ENCODE assay signal across 10 cellular contexts in the genomic region with DNA sequence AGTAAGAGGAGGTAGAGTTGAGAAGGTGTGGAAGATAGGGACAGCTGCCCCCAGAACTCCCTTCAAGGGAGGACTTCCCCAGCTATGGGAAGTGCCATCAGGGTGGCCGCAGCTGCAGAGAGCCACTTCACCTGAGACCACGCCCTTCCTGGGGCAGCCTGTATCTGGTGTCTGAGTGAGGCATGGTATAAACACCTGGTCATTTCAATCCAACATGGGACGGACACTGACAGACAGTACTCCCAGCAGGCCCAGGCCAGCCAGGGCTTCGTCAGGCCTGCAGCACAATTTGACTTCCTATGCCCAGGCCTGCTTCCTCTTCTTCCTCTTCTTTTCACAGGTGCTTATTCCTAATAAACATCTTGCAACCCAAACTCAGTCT. TPM values are rescaled to one million over a fixed set of nuclear protein-coding genes. Genes with fewer than 3 reads are reported as not detected.
DNase-seq lines count a peak whose midpoint lies in the region; TF ChIP-seq lines count a peak whose summit lies in the region.
"Had no signal": no experiment of that assay in that cellular context is flagged by ENCODE, and none has a peak within 500 bp of the region (broad histone marks: within the 10 kb centered on the region; RNA-seq: fewer than 3 reads in every experiment).

No MANE protein-coding gene starts in this region.

- CTCF ChIA-PET in activated CD4-positive, alpha-beta T cell treated with anti-CD3 and anti-CD28 coated beads, Interleukin-2, amount 10 ng/mL, durations not matched to agents 7 days and 5 days (lab: Charles Lee) = interaction anchor here (0.5 to 3.0 kb wide), 11 partner anchors 9 to 257 kb away, joined by 3 to 22 read pairs (median 4); a partner anchor contains a TSS

- no peaks in the 10 kb centered on the region for H3K36me3 ChIP-seq in Loucy (ENCODE audit: insufficient read depth, low read length)

- H3K9me2 ChIP-seq in Loucy (replicated peaks; ENCODE audit: low read depth, low read length) = no peaks in the 10 kb centered on the region

- H3K9me3 Mint-ChIP-seq in brain (no peaks in the 10 kb centered on the region), osteocyte (ENCODE audit: unreplicated experiment) (no peaks in the 10 kb centered on the region)
- no peaks in the 10 kb centered on the region for H3K9me3 Mint-ChIP-seq in activated CD4-positive, alpha-beta T cell treated with anti-CD3 and anti-CD28 coated beads, Interleukin-2, amount 10 ng/mL, durations not matched to agents 7 days and 5 days
- H3K9me3 Mint-ChIP-seq: T-helper 1 cell treated with Interleukin-12 subunit alpha and Interleukin-12 subunit beta and Interleukin-4 antibody, amounts not matched to agents 30 μg/mL and 1 μg/mL, for 36 hours had no signal

- H3K4me1 ChIP-seq in Loucy (ENCODE audit: insufficient read depth, low read length, poor library complexity, severe bottlenecking) = peaks cover 31% of the 10 kb centered on the region

- DNase-seq in DMS153 treated with DMSO at 0.1 percent for 48 hours (lab: John Stamatoyannopoulos, UW; ENCODE audit: unreplicated experiment) (peak; percentile 8), osteocyte (ENCODE audit: extremely low spot score, unreplicated experiment) (no peak), cerebellar nuclear complex (lab: John Stamatoyannopoulos, UW) (no peak), GM03348 (ENCODE audit: low spot score) (no peak), GM10266 (ENCODE audit: extremely low spot score) (no peak)
- no peak for DNase-seq in activated CD4-positive, alpha-beta T cell treated with anti-CD3 and anti-CD28 coated beads, Interleukin-2, amount 10 ng/mL, durations not matched to agents 7 days and 5 days
- DNase-seq: NCI-H774 had no signal

- H3F3A ChIP-seq in Loucy (ENCODE audit: low read depth) = peaks cover 7% of the 10 kb centered on the region

- H3K4me3 ChIP-seq in Loucy (ENCODE audit: low read length, poor library complexity, severe bottlenecking) = peak overlapping the region; percentile 85

- H2AFZ ChIP-seq in Loucy (ENCODE audit: low read length) = no peak overlapping the region

- peak overlapping the region; percentile 76 to 90 (median 88) for H3K27ac Mint-ChIP-seq in brain
- H3K27ac Mint-ChIP-seq in osteocyte (ENCODE audit: unreplicated experiment) = peak overlapping the region; percentile 34
- no peak overlapping the region for H3K27ac Mint-ChIP-seq in activated CD4-positive, alpha-beta T cell treated with anti-CD3 and anti-CD28 coated beads, Interleukin-2, amount 10 ng/mL, durations not matched to agents 7 days and 5 days

- H3K9ac ChIP-seq in Loucy (ENCODE audit: low read depth, low read length, poor library complexity, severe bottlenecking) = no peak overlapping the region

- TF ChIP-seq CTCF in Loucy (conservative IDR thresholded peaks at IDR 0.05; ENCODE audit: low read length) = no peak
- no peak for TF ChIP-seq CTCF in brain (conservative IDR thresholded peaks at IDR 0.05)
- TF ChIP-seq CTCF in osteocyte (IDR thresholded peaks at IDR 0.05) = no peak
- TF ChIP-seq CTCF in GM10266 (IDR thresholded peaks at IDR 0.05; ENCODE audit: control insufficient read depth, insufficient read depth, low read depth, missing control alignments) = no peak

- POLR2A ChIA-PET in activated CD4-positive, alpha-beta T cell treated with anti-CD3 and anti-CD28 coated beads, Interleukin-2, amount 10 ng/mL, durations not matched to agents 7 days and 5 days (lab: Charles Lee) = no interaction called here

- no peaks in the 10 kb centered on the region for H3K9me3 ChIP-seq in Loucy (ENCODE audit: insufficient read depth, low read depth, low read length)

- peaks cover 51% of the 10 kb centered on the region for H3K4me1 Mint-ChIP-seq in brain
- peaks cover 31% of the 10 kb centered on the region for H3K4me1 Mint-ChIP-seq in osteocyte (ENCODE audit: unreplicated experiment)
- peaks cover 27% of the 10 kb centered on the region for H3K4me1 Mint-ChIP-seq in activated CD4-positive, alpha-beta T cell treated with anti-CD3 and anti-CD28 coated beads, Interleukin-2, amount 10 ng/mL, durations not matched to agents 7 days and 5 days

- H3K36me3 Mint-ChIP-seq in brain (peaks cover 20% of the 10 kb centered on the region), osteocyte (ENCODE audit: unreplicated experiment) (no peaks in the 10 kb centered on the region)
- H3K36me3 Mint-ChIP-seq in activated CD4-positive, alpha-beta T cell treated with anti-CD3 and anti-CD28 coated beads, Interleukin-2, amount 10 ng/mL, durations not matched to agents 7 days and 5 days (ENCODE audit: low read depth) = no peaks in the 10 kb centered on the region

- no peaks in the 10 kb centered on the region for H3K27me3 Mint-ChIP-seq in brain
- H3K27me3 Mint-ChIP-seq in osteocyte (ENCODE audit: unreplicated experiment) = no peaks in the 10 kb centered on the region
- H3K27me3 Mint-ChIP-seq in activated CD4-positive, alpha-beta T cell treated with anti-CD3 and anti-CD28 coated beads, Interleukin-2, amount 10 ng/mL, durations not matched to agents 7 days and 5 days = no peaks in the 10 kb centered on the region

- peak overlapping the region; percentile 95 for H3K4me2 ChIP-seq in Loucy (ENCODE audit: low read depth, low read length, poor library complexity, severe bottlenecking)

- peak overlapping the region; percentile 84 to 95 (median 93) for H3K4me3 Mint-ChIP-seq in brain
- H3K4me3 Mint-ChIP-seq in osteocyte (ENCODE audit: unreplicated experiment) = no peak overlapping the region
- no peak overlapping the region for H3K4me3 Mint-ChIP-seq in activated CD4-positive, alpha-beta T cell treated with anti-CD3 and anti-CD28 coated beads, Interleukin-2, amount 10 ng/mL, durations not matched to agents 7 days and 5 days
- H3K4me3 Mint-ChIP-seq: T-helper 1 cell treated with Interleukin-12 subunit alpha and Interleukin-12 subunit beta and Interleukin-4 antibody, amounts not matched to agents 30 μg/mL and 1 μg/mL, for 36 hours had no signal

- H4K20me1 ChIP-seq in Loucy (ENCODE audit: insufficient read depth, low read length, poor library complexity, severe bottlenecking) = peaks cover 37% of the 10 kb centered on the region

- H3K79me2 ChIP-seq in Loucy (ENCODE audit: insufficient read depth, low read length) = peaks cover 45% of the 10 kb centered on the region

- no peaks in the 10 kb centered on the region for H3K27me3 ChIP-seq in Loucy (ENCODE audit: insufficient read depth, low read length, poor library complexity, severe bottlenecking)

RNA-seq across cellular contexts. Expression of a gene that starts 4.5 kb away (rescaled TPM):
- 38.3 TPM for polyA plus RNA-seq in brain (ENCODE audit: insufficient read depth, low read depth, low replicate concordance)
- 30.8 and 31.7 TPM in 2 replicates for total RNA-seq in osteocyte
- 1 to 10 TPM; 5.6 to 6.0 TPM for total RNA-seq in activated CD4-positive, alpha-beta T cell treated with anti-CD3 and anti-CD28 coated beads, Interleukin-2, amount 10 ng/mL, durations not matched to agents 7 days and 5 days

RNA-seq across cellular contexts. Expression of a gene that starts 17.1 kb away (rescaled TPM):
- 185 TPM for polyA plus RNA-seq in brain (ENCODE audit: insufficient read depth, low read depth, low replicate concordance)
- 47.3 and 57.7 TPM in 2 replicates for total RNA-seq in osteocyte
- total RNA-seq in activated CD4-positive, alpha-beta T cell treated with anti-CD3 and anti-CD28 coated beads, Interleukin-2, amount 10 ng/mL, durations not matched to agents 7 days and 5 days = 1 to 10 TPM in 1 of 2 experiments, under 1 TPM in 1; 0.87 to 1.2 TPM

RNA-seq across cellular contexts. Expression of a gene that starts 32.5 kb away (rescaled TPM):
- polyA plus RNA-seq in brain (ENCODE audit: insufficient read depth, low read depth, low replicate concordance) = 19.7 TPM
- total RNA-seq in osteocyte = 22.4 and 22.7 TPM in 2 replicates
- total RNA-seq in activated CD4-positive, alpha-beta T cell treated with anti-CD3 and anti-CD28 coated beads, Interleukin-2, amount 10 ng/mL, durations not matched to agents 7 days and 5 days = 10 to 100 TPM; 26.4 to 27.1 TPM

RNA-seq across cellular contexts. Expression of a gene that starts 39.3 kb away (rescaled TPM):
- polyA plus RNA-seq in brain (ENCODE audit: insufficient read depth, low read depth, low replicate concordance) = 17.3 TPM
- total RNA-seq in osteocyte = 17.6 and 19.9 TPM in 2 replicates
- 1 to 10 TPM; 7.8 to 8.2 TPM for total RNA-seq in activated CD4-positive, alpha-beta T cell treated with anti-CD3 and anti-CD28 coated beads, Interleukin-2, amount 10 ng/mL, durations not matched to agents 7 days and 5 days

RNA-seq across cellular contexts. Expression of a gene that starts 50.7 kb away (rescaled TPM):
- polyA plus RNA-seq in brain (ENCODE audit: insufficient read depth, low read depth, low replicate concordance) = 28.7 TPM
- total RNA-seq in osteocyte = 49.1 and 62.6 TPM in 2 replicates
- total RNA-seq in activated CD4-positive, alpha-beta T cell treated with anti-CD3 and anti-CD28 coated beads, Interleukin-2, amount 10 ng/mL, durations not matched to agents 7 days and 5 days = 10 to 100 TPM; 16.0 to 18.8 TPM

Comparison
In these comparisons a context has a peak if more than half of its experiments do, and no peak if none do; other contexts are left out.
1. H3K4me3 Mint-ChIP-seq: peak in brain (5 of 5); none in osteocyte (single experiment) and activated CD4-positive, alpha-beta T cell treated with anti-CD3 and anti-CD28 coated beads, Interleukin-2, amount 10 ng/mL, durations not matched to agents 7 days and 5 days (single experiment).
2. RNA of a gene that starts 17.1 kb away (total RNA-seq): 47.3 to 57.7 TPM in osteocyte; 0.87 to 1.2 TPM in activated CD4-positive, alpha-beta T cell treated with anti-CD3 and anti-CD28 coated beads, Interleukin-2, amount 10 ng/mL, durations not matched to agents 7 days and 5 days; every median in the first group is over 10 times any median in the second.